23 cellular contexts compared by ENCODE assay signal in the genomic region with DNA sequence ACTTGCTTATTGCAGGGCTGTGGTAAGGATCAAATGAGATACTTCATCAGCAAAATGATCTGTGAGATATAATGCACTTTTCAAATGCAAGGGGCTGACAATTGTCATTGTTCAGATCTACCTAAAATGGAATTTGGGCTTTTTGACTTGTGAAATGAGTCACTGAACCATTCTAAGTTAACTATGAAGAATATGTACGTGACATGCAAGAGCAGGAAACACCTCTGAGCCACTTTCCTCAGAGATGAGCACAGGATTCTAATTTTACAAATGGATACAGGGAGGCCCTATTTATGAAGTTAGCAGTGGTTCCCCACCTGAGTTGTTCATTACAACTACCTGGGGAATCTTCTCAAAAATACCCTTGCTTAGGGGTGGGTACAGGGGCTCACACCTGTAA. TPM values are rescaled to one million over a fixed set of nuclear protein-coding genes. Genes with fewer than 3 reads are reported as not detected.
A peak's percentile ranks its signal among the peaks of the same experiment; 100 is the strongest.
DNase-seq lines count a peak whose midpoint lies in the region; ATAC-seq lines count a peak whose summit lies in the region.
"Had no signal": no experiment of that assay in that cellular context is flagged by ENCODE, and none has a peak within 500 bp of the region (broad histone marks: within the 10 kb centered on the region; RNA-seq: fewer than 3 reads in every experiment).

No MANE protein-coding gene starts in this region.

- intact Hi-C loops in activated naive CD4-positive, alpha-beta T cell treated with anti-CD3 and anti-CD28 coated beads for 36 hours (cut with micrococcal nuclease): loop anchor here (5.0 to 10.0 kb wide), 2 partner anchors 412 to 879 kb away; partner anchors contain the start of gene NBEAL1
- intact Hi-C loops in activated T-helper 1 cell treated with anti-CD3 and anti-CD28 coated beads, Interleukin-12 subunit alpha, Interleukin-12 subunit beta, Interleukin-2, Interleukin-4 antibody, amounts not matched to agents 30 ng/mL and 10 ng/mL and 1 ng/mL, durations not matched to agents 14 hours and 24 hours and 36 hours (cut with micrococcal nuclease): loop anchor here (1.0 to 5.0 kb wide), 3 partner anchors 8 to 92 kb away; no protein-coding TSS in a partner anchor

- H3K9me3 Mint-ChIP-seq in activated naive CD4-positive, alpha-beta T cell treated with anti-CD3 and anti-CD28 coated beads for 36 hours: no peaks in the 10 kb centered on the region
- H3K9me3 Mint-ChIP-seq in activated T-helper 1 cell treated with anti-CD3 and anti-CD28 coated beads, Interleukin-12 subunit alpha, Interleukin-12 subunit beta, Interleukin-2, Interleukin-4 antibody, amounts not matched to agents 30 ng/mL and 10 ng/mL and 1 ng/mL, durations not matched to agents 14 hours and 24 hours and 36 hours: peaks cover 2% of the 10 kb centered on the region

- H3K36me3 Mint-ChIP-seq in activated naive CD4-positive, alpha-beta T cell treated with anti-CD3 and anti-CD28 coated beads for 36 hours (ENCODE audit: low read depth): no peaks in the 10 kb centered on the region
- H3K36me3 Mint-ChIP-seq in activated T-helper 1 cell treated with anti-CD3 and anti-CD28 coated beads, Interleukin-12 subunit alpha, Interleukin-12 subunit beta, Interleukin-2, Interleukin-4 antibody, amounts not matched to agents 30 ng/mL and 10 ng/mL and 1 ng/mL, durations not matched to agents 14 hours and 24 hours and 36 hours (ENCODE audit: low read depth): peaks cover 3% of the 10 kb centered on the region

- H3K27me3 Mint-ChIP-seq in activated naive CD4-positive, alpha-beta T cell treated with anti-CD3 and anti-CD28 coated beads for 36 hours (ENCODE audit: low read depth): no peaks in the 10 kb centered on the region
- no peaks in the 10 kb centered on the region for H3K27me3 Mint-ChIP-seq in activated T-helper 1 cell treated with anti-CD3 and anti-CD28 coated beads, Interleukin-12 subunit alpha, Interleukin-12 subunit beta, Interleukin-2, Interleukin-4 antibody, amounts not matched to agents 30 ng/mL and 10 ng/mL and 1 ng/mL, durations not matched to agents 14 hours and 24 hours and 36 hours (ENCODE audit: insufficient read depth)

- peak; percentile 42 for DNase-seq in activated naive CD4-positive, alpha-beta T cell treated with anti-CD3 and anti-CD28 coated beads for 36 hours
- DNase-seq in activated naive CD4-positive, alpha-beta T cell (lab: John Stamatoyannopoulos, UW): no peak
- DNase-seq in activated T-helper 1 cell treated with anti-CD3 and anti-CD28 coated beads, Interleukin-12 subunit alpha, Interleukin-12 subunit beta, Interleukin-2, Interleukin-4 antibody, amounts not matched to agents 30 ng/mL and 10 ng/mL and 1 ng/mL, durations not matched to agents 14 hours and 24 hours and 36 hours (ENCODE audit: low spot score): no peak
- no peak for DNase-seq in stimulated activated naive CD8-positive, alpha-beta T cell treated with anti-CD3 and anti-CD28 coated beads, Interleukin-15, Interleukin-2, amounts not matched to agents 100 U/mL and 50 U/mL, for 24 hours
- no peak for DNase-seq in effector CD8-positive, alpha-beta T cell (lab: John Stamatoyannopoulos, UW)
- no peak for DNase-seq in putamen (ENCODE audit: low spot score)
- DNase-seq: ACHN; activated CD4-positive, alpha-beta T cell treated with anti-CD3 and anti-CD28 coated beads, Interleukin-2, amount 50 U/mL, for 4 hours; dorsolateral prefrontal cortex; EL; erythroblast; gastrocnemius medialis; Karpas-422; mesenchymal stem cell; NCI-H187; OCI-M1; right cardiac atrium had no signal

- peak overlapping the region; percentile 32 for H3K27ac Mint-ChIP-seq in activated naive CD4-positive, alpha-beta T cell treated with anti-CD3 and anti-CD28 coated beads for 36 hours
- H3K27ac Mint-ChIP-seq in activated T-helper 1 cell treated with anti-CD3 and anti-CD28 coated beads, Interleukin-12 subunit alpha, Interleukin-12 subunit beta, Interleukin-2, Interleukin-4 antibody, amounts not matched to agents 30 ng/mL and 10 ng/mL and 1 ng/mL, durations not matched to agents 14 hours and 24 hours and 36 hours: peak overlapping the region; percentile 80

- peaks cover 66% of the 10 kb centered on the region for H3K4me1 Mint-ChIP-seq in activated naive CD4-positive, alpha-beta T cell treated with anti-CD3 and anti-CD28 coated beads for 36 hours (ENCODE audit: low read depth)
- peaks cover 78% of the 10 kb centered on the region for H3K4me1 Mint-ChIP-seq in activated T-helper 1 cell treated with anti-CD3 and anti-CD28 coated beads, Interleukin-12 subunit alpha, Interleukin-12 subunit beta, Interleukin-2, Interleukin-4 antibody, amounts not matched to agents 30 ng/mL and 10 ng/mL and 1 ng/mL, durations not matched to agents 14 hours and 24 hours and 36 hours (ENCODE audit: low read depth)

- CTCF ChIA-PET in activated naive CD4-positive, alpha-beta T cell treated with anti-CD3 and anti-CD28 coated beads for 36 hours (lab: Charles Lee): interaction anchor here (1.3 to 2.2 kb wide), 3 partner anchors 15 to 33 kb away, joined by 5 to 6 read pairs (median 6); no protein-coding TSS in a partner anchor

- H3K4me3 Mint-ChIP-seq in activated naive CD4-positive, alpha-beta T cell treated with anti-CD3 and anti-CD28 coated beads for 36 hours: no peak overlapping the region
- H3K4me3 Mint-ChIP-seq in activated T-helper 1 cell treated with anti-CD3 and anti-CD28 coated beads, Interleukin-12 subunit alpha, Interleukin-12 subunit beta, Interleukin-2, Interleukin-4 antibody, amounts not matched to agents 30 ng/mL and 10 ng/mL and 1 ng/mL, durations not matched to agents 14 hours and 24 hours and 36 hours: peak overlapping the region; percentile 31

- ATAC-seq in HG02884 (IDR thresholded peaks at IDR 0.05; ENCODE audit: unreplicated experiment) (peak; percentile 75), GM19463 (IDR thresholded peaks at IDR 0.05; ENCODE audit: unreplicated experiment) (no peak)
- peak; percentile 65 for ATAC-seq in stimulated activated naive CD8-positive, alpha-beta T cell treated with anti-CD3 and anti-CD28 coated beads, Interleukin-15, Interleukin-2, amounts not matched to agents 100 U/mL and 50 U/mL, for 24 hours

RNA-seq across cellular contexts. Expression of gene CTLA4, which starts 26.7 kb away (rescaled TPM):
- 10 to 100 TPM; 65.2 to 69.7 TPM for total RNA-seq in activated naive CD4-positive, alpha-beta T cell treated with anti-CD3 and anti-CD28 coated beads for 36 hours
- 118 and 124 TPM in 2 replicates for total RNA-seq in activated T-helper 1 cell treated with anti-CD3 and anti-CD28 coated beads, Interleukin-12 subunit alpha, Interleukin-12 subunit beta, Interleukin-2, Interleukin-4 antibody, amounts not matched to agents 30 ng/mL and 10 ng/mL and 1 ng/mL, durations not matched to agents 14 hours and 24 hours and 36 hours
- total RNA-seq: gastrocnemius medialis, H1, kidney epithelial cell, osteoblast, right cardiac atrium had no signal

RNA-seq across cellular contexts. Expression of gene ICOS, which starts 42.3 kb away (rescaled TPM):
- total RNA-seq in activated naive CD4-positive, alpha-beta T cell treated with anti-CD3 and anti-CD28 coated beads for 36 hours: 100 to 1,000 TPM; 197 to 211 TPM
- total RNA-seq in activated T-helper 1 cell treated with anti-CD3 and anti-CD28 coated beads, Interleukin-12 subunit alpha, Interleukin-12 subunit beta, Interleukin-2, Interleukin-4 antibody, amounts not matched to agents 30 ng/mL and 10 ng/mL and 1 ng/mL, durations not matched to agents 14 hours and 24 hours and 36 hours: 143 and 150 TPM in 2 replicates
- total RNA-seq: dorsolateral prefrontal cortex, gastrocnemius medialis, H1, kidney epithelial cell, osteoblast, Right ventricle myocardium inferior had no signal
